In genomic region chr6:4023240-4023639, GRCh38 we compare ENCODE assay signal across 11 cellular contexts. TPM values are rescaled to one million over a fixed set of nuclear protein-coding genes. Genes with fewer than 3 reads are reported as not detected.
DNase-seq lines count a peak whose midpoint lies in the region; ATAC-seq, FAIRE-seq and TF ChIP-seq lines count a peak whose summit lies in the region.
"Had no signal": no experiment of that assay in that cellular context is flagged by ENCODE, and none has a peak within 500 bp of the region (broad histone marks: within the 10 kb centered on the region; RNA-seq: fewer than 3 reads in every experiment).

No MANE protein-coding gene starts in this region.

- peak overlapping the region in 1 of 2 experiments; percentile 94; a peak in 3 of 4 replicates for H3K9ac ChIP-seq in K562 (ENCODE audit: insufficient read depth in 1 of 2, low read depth in 2 of 2, low read length in 2 of 2)

- 0% methylated on average over 1 of the region's 1 CpG for WGBS in K562 (ENCODE audit: insufficient coverage, low coverage, missing lambda C conversion rate)

- no peaks in the 10 kb centered on the region for H3K27me3 ChIP-seq in CD4-positive, CD25-positive, alpha-beta regulatory T cell (ENCODE audit: control insufficient read depth, insufficient read depth, low read length)
- no peaks in the 10 kb centered on the region for H3K27me3 ChIP-seq in K562 (ENCODE audit: control insufficient read depth in 2 of 2, insufficient read depth in 2 of 2, low read length in 2 of 2)

- no peak for TF ChIP-seq EP300 in K562 (IDR thresholded peaks at IDR 0.05; ENCODE audit: low read length)

- H4K20me1 ChIP-seq in K562 (replicated peaks; ENCODE audit: control insufficient read depth, insufficient read depth, low read length) = peaks cover 25% of the 10 kb centered on the region

- CTCF ChIA-PET in K562 (lab: Yijun Ruan, JAX; ENCODE audit: low intra/inter-chr PET ratio) = no interaction called here

- H3K4me1 Mint-ChIP-seq in CD4-positive, CD25-positive, alpha-beta regulatory T cell = peaks cover 38 to 86% (median 61%) of the 10 kb centered on the region in 4 donors
- H3K4me1 Mint-ChIP-seq in IgD-negative memory B cell = peaks cover 51 to 56% (median 55%) of the 10 kb centered on the region in 3 donors
- H3K4me1 Mint-ChIP-seq in natural killer cell treated with Interleukin-12 subunit alpha and Interleukin-12 subunit beta and Interleukin-15 and Interleukin-18, amount 100 ng/mL, for 72 hours (ENCODE audit: low read depth in 2 of 2) = peaks cover 45 to 57% of the 10 kb centered on the region in 2 donors

- peaks cover 5% of the 10 kb centered on the region for H3K36me3 Mint-ChIP-seq in CD4-positive, CD25-positive, alpha-beta regulatory T cell
- peaks cover 6% of the 10 kb centered on the region for H3K36me3 Mint-ChIP-seq in IgD-negative memory B cell
- no peaks in the 10 kb centered on the region for H3K36me3 Mint-ChIP-seq in natural killer cell treated with Interleukin-12 subunit alpha and Interleukin-12 subunit beta and Interleukin-15 and Interleukin-18, amount 100 ng/mL, for 72 hours

- intact Hi-C loops in K562 (cut with micrococcal nuclease) = loop anchor here (10.0 kb wide), 1 partner anchor 668 kb away; no protein-coding TSS in a partner anchor

- no peak for FAIRE-seq in K562 (lab: Jason Lieb, UNC)
- FAIRE-seq: H54 had no signal

- H3K36me3 ChIP-seq in CD4-positive, CD25-positive, alpha-beta regulatory T cell (ENCODE audit: control insufficient read depth, insufficient read depth, low read length) = peaks cover 4% of the 10 kb centered on the region
- peaks cover 47% of the 10 kb centered on the region for H3K36me3 ChIP-seq in K562 (ENCODE audit: control insufficient read depth, insufficient read depth, low read length)

- peaks cover 77% of the 10 kb centered on the region for H3K4me1 ChIP-seq in CD4-positive, CD25-positive, alpha-beta regulatory T cell (ENCODE audit: control insufficient read depth, insufficient read depth, low read length, poor library complexity, severe bottlenecking)
- H3K4me1 ChIP-seq in K562 (replicated peaks in 1 of 2; ENCODE audit: control insufficient read depth in 2 of 2, insufficient read depth in 2 of 2, low read length in 2 of 2) = peaks cover 16 to 36% of the 10 kb centered on the region in 2 experiments

- peaks cover 93% of the 10 kb centered on the region for H3K79me2 ChIP-seq in K562 (ENCODE audit: control insufficient read depth, insufficient read depth, low read length)

- TF ChIP-seq CTCF in K562 (IDR thresholded peaks at IDR 0.05 in 2 of 3, conservative IDR thresholded peaks at IDR 0.05 in 1 of 3; ENCODE audit: insufficient read depth in 2 of 3, low read depth in 1 of 3, low read length in 3 of 3) = no peak

- no peak for TF ChIP-seq RAD21 in K562 (CRISPR knock-in tag; conservative IDR thresholded peaks at IDR 0.05 in 1 of 2, IDR thresholded peaks at IDR 0.05 in 1 of 2)

- no peak overlapping the region for H2AFZ ChIP-seq in K562 (ENCODE audit: low read depth, low read length)

- BruUV-seq in K562 (replicated peaks; lab: Mats Ljungman, UMichigan) = no TSS peak

- H3K4me3 ChIP-seq in CD4-positive, CD25-positive, alpha-beta regulatory T cell (ENCODE audit: low read depth, low read length) = peak overlapping the region; percentile 95
- H3K4me3 ChIP-seq in K562 = peak overlapping the region; percentile 80

- no peaks in the 10 kb centered on the region for H3K9me3 ChIP-seq in CD4-positive, CD25-positive, alpha-beta regulatory T cell (ENCODE audit: control insufficient read depth in 2 of 2, low read length in 2 of 2)
- H3K9me3 ChIP-seq in K562 (replicated peaks; ENCODE audit: control insufficient read depth, insufficient read depth, low read depth, low read length) = no peaks in the 10 kb centered on the region

- H3K27ac ChIP-seq in CD4-positive, CD25-positive, alpha-beta regulatory T cell (ENCODE audit: insufficient read depth, low read length, poor library complexity, severe bottlenecking) = peak overlapping the region; percentile 99
- peak overlapping the region; percentile 90; the same call in 2 of the 3 replicates for H3K27ac ChIP-seq in K562 (ENCODE audit: extremely low read depth, low read depth, low read length)

- H3K4me2 ChIP-seq in K562 (ENCODE audit: insufficient read depth, low read length) = peak overlapping the region; percentile 79

- peaks cover 11% of the 10 kb centered on the region for H3K27me3 Mint-ChIP-seq in CD4-positive, CD25-positive, alpha-beta regulatory T cell
- H3K27me3 Mint-ChIP-seq in IgD-negative memory B cell = no peaks in the 10 kb centered on the region
- H3K27me3 Mint-ChIP-seq in natural killer cell treated with Interleukin-12 subunit alpha and Interleukin-12 subunit beta and Interleukin-15 and Interleukin-18, amount 100 ng/mL, for 72 hours = no peaks in the 10 kb centered on the region

- POLR2A ChIA-PET in K562 (lab: Yijun Ruan, JAX) = interaction anchor here (0.6 to 4.4 kb wide), 7 partner anchors 9 to 1085 kb away, joined by 3 to 41 read pairs (median 4); no protein-coding TSS in a partner anchor

- peak in 1 of 3 donors; percentile 29 for DNase-seq in CD4-positive, CD25-positive, alpha-beta regulatory T cell
- no peak for DNase-seq in K562 (ENCODE audit: extremely low read depth in 1 of 4, low spot score in 3 of 4)
- DNase-seq in natural killer cell treated with Interleukin-12 subunit alpha and Interleukin-12 subunit beta and Interleukin-15 and Interleukin-18, amount 100 ng/mL, for 72 hours (ENCODE audit: low spot score) = no peak
- DNase-seq in NCI-H1417 (lab: John Stamatoyannopoulos, UW) = no peak
- DNase-seq in HK-2 (ENCODE audit: unreplicated experiment) = no peak
- DNase-seq in SW480 (ENCODE audit: low spot score) = no peak
- DNase-seq: NCI-H1694 treated with DMSO at 0.1 percent for 48 hours had no signal

- ATAC-seq in CD4-positive, CD25-positive, alpha-beta regulatory T cell (ENCODE audit: low read depth in 2 of 2) = no peak
- no peak for ATAC-seq in K562
- ATAC-seq in natural killer cell treated with Interleukin-12 subunit alpha and Interleukin-12 subunit beta and Interleukin-15 and Interleukin-18, amount 100 ng/mL, for 72 hours = no peak
- no peak for ATAC-seq in HG03457 (IDR thresholded peaks at IDR 0.05; ENCODE audit: unreplicated experiment)

- in situ Hi-C loops in K562 (cut with MboI) = no loop called here

- no peak for TF ChIP-seq POLR2A in K562 (conservative IDR thresholded peaks at IDR 0.05)

- peaks cover 7% of the 10 kb centered on the region for H3K9me1 ChIP-seq in K562 (ENCODE audit: control insufficient read depth, insufficient read depth, low read length)

- H3K27ac Mint-ChIP-seq in CD4-positive, CD25-positive, alpha-beta regulatory T cell = peak overlapping the region in 2 of 3 donors; percentile 18 to 99
- peak overlapping the region; percentile 14 to 98 (median 98) for H3K27ac Mint-ChIP-seq in IgD-negative memory B cell
- peak overlapping the region; percentile 83 to 99 for H3K27ac Mint-ChIP-seq in natural killer cell treated with Interleukin-12 subunit alpha and Interleukin-12 subunit beta and Interleukin-15 and Interleukin-18, amount 100 ng/mL, for 72 hours

- peak overlapping the region; percentile 85 to 100 (median 96) for H3K4me3 Mint-ChIP-seq in CD4-positive, CD25-positive, alpha-beta regulatory T cell
- peak overlapping the region in 3 of 4 donors; percentile 69 to 99 (median 94) for H3K4me3 Mint-ChIP-seq in IgD-negative memory B cell
- peak overlapping the region; percentile 94 for H3K4me3 Mint-ChIP-seq in natural killer cell treated with Interleukin-12 subunit alpha and Interleukin-12 subunit beta and Interleukin-15 and Interleukin-18, amount 100 ng/mL, for 72 hours

- H3K9me3 Mint-ChIP-seq in CD4-positive, CD25-positive, alpha-beta regulatory T cell = peaks cover 0 to 1% (median 0%) of the 10 kb centered on the region in 7 donors
- H3K9me3 Mint-ChIP-seq in IgD-negative memory B cell = peaks cover 0 to 2% (median 0%) of the 10 kb centered on the region in 3 donors
- no peaks in the 10 kb centered on the region for H3K9me3 Mint-ChIP-seq in natural killer cell treated with Interleukin-12 subunit alpha and Interleukin-12 subunit beta and Interleukin-15 and Interleukin-18, amount 100 ng/mL, for 72 hours

TF ChIP-seq in K562, 482 proteins besides CTCF, POLR2A, EP300 and RAD21 (continues in another document):
- TF ChIP-seq PCBP2 (IDR thresholded peaks at IDR 0.05; ENCODE audit: low read depth, low read length, poor library complexity, severe bottlenecking) (no peak), ZC3H11A (IDR thresholded peaks at IDR 0.05; ENCODE audit: low read depth, low read length) (no peak), ETV5 (CRISPR knock-in tag; IDR thresholded peaks at IDR 0.05; ENCODE audit: low read depth) (no peak), BRD4 (IDR thresholded peaks at IDR 0.05) (no peak), ZNF766 (CRISPR knock-in tag; conservative IDR thresholded peaks at IDR 0.05) (no peak), USF1 (CRISPR knock-in tag; IDR thresholded peaks at IDR 0.05) (no peak)

RNA-seq across cellular contexts. Expression of gene FAM217A, which starts 55.7 kb away (rescaled TPM):
- total RNA-seq in CD4-positive, CD25-positive, alpha-beta regulatory T cell = not detected
- polyA plus RNA-seq in CD4-positive, CD25-positive, alpha-beta regulatory T cell = under 1 TPM in 2 of 4 donors, not detected in 2; 0.08 to 0.22 TPM
- polyA plus RNA-seq in IgD-negative memory B cell (not detected), K562 (2011; rRNA removed) (not detected in 2 replicates), K562 (2014; fragmentation: Illumina TruSeq; extraction: Trizol) (not detected in 2 replicates), K562 (2014; fragmentation: Nextera tagmentation; extraction: Ambion mirVana) (not detected), K562 (2014; rRNA removed) (not detected in 2 replicates)
- total RNA-seq in K562 (2011; cell fraction: chromatin; rRNA removed; ENCODE audit: low replicate concordance) = not detected in 2 replicates
- total RNA-seq in K562 (2011; cell fraction: nucleolus; rRNA removed) = not detected in 2 replicates
- total RNA-seq in K562 (2011; cell fraction: nucleoplasm; rRNA removed) = not detected in 2 replicates
- total RNA-seq in K562 (2014; rRNA removed) (not detected in 2 replicates), K562 (2014; rRNA removed; fragmentation: Illumina TruSeq; extraction: Trizol) (not detected in 2 replicates), K562 (2015; rRNA removed; fragmentation: Illumina TruSeq; extraction: Trizol) (not detected in 2 replicates), K562 (2021) (not detected in 2 replicates)
- polyA plus RNA-seq in K562 (2011; cell fraction: cytosol; rRNA removed) = not detected in 2 replicates
- not detected in 2 replicates for polyA plus RNA-seq in K562 (2011; cell fraction: nucleus; rRNA removed)
- not detected in 2 replicates for polyA plus RNA-seq in K562 (2012)
- polyA minus RNA-seq in K562 (2011; rRNA and poly(A)+ RNA removed) = not detected in 2 replicates
- not detected in 2 replicates for polyA minus RNA-seq in K562 (2011; cell fraction: cytosol; rRNA and poly(A)+ RNA removed)
- not detected in 2 replicates for polyA minus RNA-seq in K562 (2011; cell fraction: nucleus; rRNA and poly(A)+ RNA removed)
- total RNA-seq in natural killer cell treated with Interleukin-12 subunit alpha and Interleukin-12 subunit beta and Interleukin-15 and Interleukin-18, amount 100 ng/mL, for 72 hours = not detected
- total RNA-seq: pulmonary artery endothelial cell had no signal
